Comparison of ENCODE assay signal across 7 cellular contexts in genomic region chr19:1862068-1862423, GRCh38. TPM values are rescaled to one million over a fixed set of nuclear protein-coding genes. Genes with fewer than 3 reads are reported as not detected.
DNase-seq lines count a peak whose midpoint lies in the region; ATAC-seq and TF ChIP-seq lines count a peak whose summit lies in the region.

No MANE protein-coding gene starts in this region.

- no peaks in the 10 kb centered on the region for H3K36me3 ChIP-seq in WERI-Rb-1
- no peaks in the 10 kb centered on the region; the same call in 1 of the 2 replicates for H3K36me3 ChIP-seq in iPS DF 6.9 (ENCODE audit: control insufficient read depth, insufficient read depth, low read length)
- H3K36me3 ChIP-seq in spleen, result no peaks in the 10 kb centered on the region

- H3K27ac ChIP-seq in WERI-Rb-1, result peak overlapping the region; percentile 54
- H3K27ac ChIP-seq in iPS DF 6.9 (ENCODE audit: low read length), result no peak overlapping the region
- H3K27ac ChIP-seq in spleen, result peak overlapping the region; percentile 48 to 99 (median 88)

- no CpG with 5 or more reads among the region's 21 CpGs for WGBS in iPS DF 6.9 (ENCODE audit: insufficient coverage, insufficient read length)
- WGBS in spleen, 5 donors, result 2 to 4% (median 3%) methylated on average over 6 to 21 of the region's 21 CpGs

- H3K9me3 ChIP-seq in WERI-Rb-1 (ENCODE audit: severe bottlenecking) (peaks cover 2% of the 10 kb centered on the region), iPS DF 6.9 (ENCODE audit: control insufficient read depth, insufficient read depth, low read length) (no peaks in the 10 kb centered on the region), spleen (no peaks in the 10 kb centered on the region)

- H3K4me1 ChIP-seq in iPS DF 6.9 (ENCODE audit: control insufficient read depth, insufficient read depth, low read length), result peaks cover 25% of the 10 kb centered on the region
- H3K4me1 ChIP-seq in spleen, result peaks cover 33 to 75% (median 65%) of the 10 kb centered on the region in 6 donors

- no peak for TF ChIP-seq POLR2A in spleen (IDR thresholded peaks at IDR 0.05)

- TF ChIP-seq CTCF in HFF-Myc (IDR thresholded peaks at IDR 0.05; ENCODE audit: low read depth, low read length, missing control alignments) (no peak), WERI-Rb-1 (IDR thresholded peaks at IDR 0.05; ENCODE audit: low read depth, low read length) (no peak), spleen (IDR thresholded peaks at IDR 0.05 in 8 of 11, conservative IDR thresholded peaks at IDR 0.05 in 3 of 11) (no peak)

- H3K4me3 ChIP-seq in HFF-Myc (replicated peaks; ENCODE audit: low read depth, low read length), result peak overlapping the region; percentile 86
- H3K4me3 ChIP-seq in WERI-Rb-1 (ENCODE audit: low read depth, low read length), result peak overlapping the region; percentile 74
- H3K4me3 ChIP-seq in iPS DF 6.9 (ENCODE audit: low read length), result peak overlapping the region; percentile 95; the same call in 1 of the 2 replicates
- H3K4me3 ChIP-seq in spleen, result peak overlapping the region; percentile 74 to 92 (median 81)

- ATAC-seq in GM19463 (IDR thresholded peaks at IDR 0.05; ENCODE audit: unreplicated experiment) (no peak), GM21526 (IDR thresholded peaks at IDR 0.05; ENCODE audit: low FRiP score, unreplicated experiment) (no peak)

- no peak for DNase-seq in HFF-Myc (ENCODE audit: extremely low read depth, low read depth)
- no peak for DNase-seq in WERI-Rb-1
- no peak for DNase-seq in iPS DF 6.9 (ENCODE audit: low read depth, low spot score)
- no peak for DNase-seq in spleen
- DNase-seq in SKM-1 (lab: John Stamatoyannopoulos, UW; ENCODE audit: unreplicated experiment), result no peak

- intact Hi-C loops in spleen (cut with DNase I; ENCODE audit: low total_unique reads), result no loop called here

- H3K27me3 ChIP-seq in WERI-Rb-1 (ENCODE audit: insufficient read depth, low read depth, severe bottlenecking), result no peaks in the 10 kb centered on the region
- no peaks in the 10 kb centered on the region for H3K27me3 ChIP-seq in iPS DF 6.9 (ENCODE audit: control insufficient read depth, insufficient read depth, low read length)
- no peaks in the 10 kb centered on the region for H3K27me3 ChIP-seq in spleen (replicated peaks in 1 of 7)

RNA-seq across cellular contexts. Expression of gene KLF16, which starts 1.3 kb away (rescaled TPM):
- total RNA-seq in spleen, result 10 to 100 TPM; 12.9 to 39.0 (median 29.5) TPM
- 10 to 100 TPM in 1 of 3 donors, 1 to 10 TPM in 2; 7.1 to 19.5 (median 8.1) TPM for polyA plus RNA-seq in spleen

RNA-seq across cellular contexts. Expression of gene REXO1, which starts 13.8 kb away (rescaled TPM):
- total RNA-seq in spleen, result 10 to 100 TPM; 35.7 to 88.1 (median 59.2) TPM
- 10 to 100 TPM; 13.4 to 52.3 (median 27.4) TPM for polyA plus RNA-seq in spleen

RNA-seq across cellular contexts. Expression of gene ABHD17A, which starts 23.2 kb away (rescaled TPM):
- total RNA-seq in spleen, result 100 to 1,000 TPM in 2 of 7 donors, 10 to 100 TPM in 5; 73.4 to 104 (median 83.0) TPM
- 100 to 1,000 TPM in 1 of 3 donors, 10 to 100 TPM in 2; 80.4 to 107 (median 88.1) TPM for polyA plus RNA-seq in spleen

RNA-seq across cellular contexts. Expression of gene ADAT3, which starts 43.2 kb away (rescaled TPM):
- 10 to 100 TPM in 2 of 7 donors, 1 to 10 TPM in 5; 6.4 to 11.0 (median 8.3) TPM for total RNA-seq in spleen
- 1 to 10 TPM; 3.2 to 9.4 (median 4.0) TPM for polyA plus RNA-seq in spleen

RNA-seq across cellular contexts. Expression of gene SCAMP4, which starts 43.2 kb away (rescaled TPM):
- 10 to 100 TPM; 45.4 to 92.2 (median 53.6) TPM for total RNA-seq in spleen
- 10 to 100 TPM; 13.0 to 29.9 (median 17.9) TPM for polyA plus RNA-seq in spleen
